ENCODE assay signal across 10 cellular contexts in the genomic region with DNA sequence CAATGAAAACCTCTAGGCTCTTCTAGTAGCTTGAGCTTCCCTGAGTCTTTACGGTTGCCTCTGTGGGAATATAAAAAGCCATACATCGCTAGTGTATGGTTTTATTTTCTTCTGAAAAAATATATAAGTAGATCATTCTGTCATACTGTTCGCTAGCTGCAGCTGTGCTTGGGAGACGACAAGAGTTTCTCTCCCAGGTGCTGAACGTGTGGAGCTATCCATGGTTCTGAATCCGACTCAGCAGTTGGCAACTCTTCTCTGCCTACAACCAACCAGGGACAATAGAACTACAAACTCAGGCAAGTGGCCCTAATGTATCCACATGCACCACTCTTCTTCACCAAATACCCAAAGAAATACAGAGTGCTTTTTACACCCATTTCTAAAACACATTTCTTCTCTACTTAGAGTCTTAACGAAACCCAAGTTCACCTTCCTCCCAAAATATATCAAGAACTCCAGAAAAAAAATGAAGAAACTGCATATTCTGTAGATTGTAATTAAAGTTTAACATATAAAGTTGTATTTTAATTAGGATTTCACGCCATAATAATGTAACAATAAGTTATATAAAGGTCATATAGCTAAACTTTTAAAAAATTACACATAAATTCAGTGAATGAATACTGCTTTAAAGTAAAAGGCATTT. TPM values are rescaled to one million over a fixed set of nuclear protein-coding genes. Genes with fewer than 3 reads are reported as not detected.
DNase-seq lines count a peak whose midpoint lies in the region; ATAC-seq, FAIRE-seq and TF ChIP-seq lines count a peak whose summit lies in the region.
"Had no signal": no experiment of that assay in that cellular context is flagged by ENCODE, and none has a peak within 500 bp of the region (broad histone marks: within the 10 kb centered on the region; RNA-seq: fewer than 3 reads in every experiment).

No MANE protein-coding gene starts in this region.

- H3K27me3 ChIP-seq in bronchial epithelial cell (ENCODE audit: control insufficient read depth, insufficient read depth, low read length) (peaks cover 12% of the 10 kb centered on the region), lung (ENCODE audit: control insufficient read depth, insufficient read depth) (no peaks in the 10 kb centered on the region), gastrocnemius medialis (peaks cover 10 to 27% (median 18%) of the 10 kb centered on the region in 3 donors)

- H3K4me3 ChIP-seq in HFF-Myc (replicated peaks; ENCODE audit: low read depth, low read length), result no peak overlapping the region
- H3K4me3 ChIP-seq in bronchial epithelial cell (ENCODE audit: low read depth, low read length), result no peak overlapping the region
- H3K4me3 ChIP-seq in lung, result no peak overlapping the region
- H3K4me3 ChIP-seq in gastrocnemius medialis, result no peak overlapping the region

- intact Hi-C loops in gastrocnemius medialis (cut with DNase I; ENCODE audit: low total_unique reads), result no loop called here

- DNase-seq in SIG-M5 treated with dmso at 0.1 percent for 504 hours (lab: John Stamatoyannopoulos, UW; ENCODE audit: unreplicated experiment), result peak; percentile 61
- no peak for DNase-seq in SIG-M5 (lab: John Stamatoyannopoulos, UW)
- peak; percentile 32 for DNase-seq in HFF-Myc (ENCODE audit: extremely low read depth, low read depth)
- DNase-seq in NCI-H69 (lab: John Stamatoyannopoulos, UW), result peak; percentile 61
- DNase-seq in bronchial epithelial cell (ENCODE audit: low read depth), result peak; percentile 72
- peak; percentile 45 for DNase-seq in lung (ENCODE audit: low spot score)
- no peak for DNase-seq in gastrocnemius medialis
- DNase-seq in COLO668 (lab: John Stamatoyannopoulos, UW; ENCODE audit: unreplicated experiment), result no peak

- H3K27ac ChIP-seq in lung (ENCODE audit: low read depth in 1 of 2, low read length in 1 of 2) (no peak overlapping the region), gastrocnemius medialis (no peak overlapping the region)
- H3K27ac ChIP-seq: parathyroid adenoma had no signal

- FAIRE-seq in bronchial epithelial cell (lab: Jason Lieb, UNC), result no peak
- FAIRE-seq: TTC549 had no signal

- TF ChIP-seq CTCF in HFF-Myc (IDR thresholded peaks at IDR 0.05; ENCODE audit: low read depth, low read length, missing control alignments), result no peak
- no peak for TF ChIP-seq CTCF in bronchial epithelial cell (IDR thresholded peaks at IDR 0.05; ENCODE audit: insufficient read depth, low read length, severe bottlenecking)
- no peak for TF ChIP-seq CTCF in lung (IDR thresholded peaks at IDR 0.05; ENCODE audit: control extremely low read depth, extremely low read depth)
- no peak for TF ChIP-seq CTCF in gastrocnemius medialis (IDR thresholded peaks at IDR 0.05 in 4 of 5, conservative IDR thresholded peaks at IDR 0.05 in 1 of 5)

- WGBS in lung, 2 donors, result 9 to 11% methylated on average over 8 of the region's 8 CpGs

- TF ChIP-seq POLR2A in gastrocnemius medialis (IDR thresholded peaks at IDR 0.05), result no peak

- H3K4me1 ChIP-seq in lung (ENCODE audit: control insufficient read depth in 2 of 2, insufficient read depth in 2 of 2, low read length in 2 of 2), result no peaks in the 10 kb centered on the region
- peaks cover 0 to 3% of the 10 kb centered on the region in 2 donors for H3K4me1 ChIP-seq in gastrocnemius medialis
- H3K4me1 ChIP-seq: parathyroid adenoma had no signal

- H3K36me3 ChIP-seq in bronchial epithelial cell (ENCODE audit: control insufficient read depth, insufficient read depth, low read length) (no peaks in the 10 kb centered on the region), lung (ENCODE audit: control insufficient read depth in 2 of 2, insufficient read depth in 2 of 2, low read length in 2 of 2) (no peaks in the 10 kb centered on the region), gastrocnemius medialis (no peaks in the 10 kb centered on the region)

- ATAC-seq in lung (ENCODE audit: insufficient read depth, low FRiP score) (no peak), gastrocnemius medialis (no peak)

- H3K9me3 ChIP-seq in lung (ENCODE audit: control insufficient read depth in 2 of 2, insufficient read depth in 1 of 2, low read length in 1 of 2) (peaks cover 0 to 5% of the 10 kb centered on the region in 2 donors), gastrocnemius medialis (no peaks in the 10 kb centered on the region)

- in situ Hi-C loops in gastrocnemius medialis (cut with MboI; ENCODE audit: low sequenced_read_pairs in 4 of 4), result no loop called here

RNA-seq across cellular contexts. Expression of gene KCNH7, which starts 2.2 kb away (rescaled TPM):
- total RNA-seq in bronchial epithelial cell, result not detected in 2 replicates
- total RNA-seq in lung, result under 1 TPM; 0.11 to 0.28 TPM
- polyA plus RNA-seq in lung, result not detected
- not detected for total RNA-seq in gastrocnemius medialis

Comparison
In these comparisons a context has a peak if more than half of its experiments do, and no peak if none do; other contexts are left out.
1. DNase-seq: peak in SIG-M5 treated with dmso at 0.1 percent for 504 hours (single experiment), HFF-Myc (single experiment), NCI-H69 (single experiment), bronchial epithelial cell (single experiment) and lung (single experiment); none in SIG-M5 (single experiment), gastrocnemius medialis (0 of 2) and COLO668 (single experiment).